ENCODE assay signal across 13 cellular contexts in the genomic region with DNA sequence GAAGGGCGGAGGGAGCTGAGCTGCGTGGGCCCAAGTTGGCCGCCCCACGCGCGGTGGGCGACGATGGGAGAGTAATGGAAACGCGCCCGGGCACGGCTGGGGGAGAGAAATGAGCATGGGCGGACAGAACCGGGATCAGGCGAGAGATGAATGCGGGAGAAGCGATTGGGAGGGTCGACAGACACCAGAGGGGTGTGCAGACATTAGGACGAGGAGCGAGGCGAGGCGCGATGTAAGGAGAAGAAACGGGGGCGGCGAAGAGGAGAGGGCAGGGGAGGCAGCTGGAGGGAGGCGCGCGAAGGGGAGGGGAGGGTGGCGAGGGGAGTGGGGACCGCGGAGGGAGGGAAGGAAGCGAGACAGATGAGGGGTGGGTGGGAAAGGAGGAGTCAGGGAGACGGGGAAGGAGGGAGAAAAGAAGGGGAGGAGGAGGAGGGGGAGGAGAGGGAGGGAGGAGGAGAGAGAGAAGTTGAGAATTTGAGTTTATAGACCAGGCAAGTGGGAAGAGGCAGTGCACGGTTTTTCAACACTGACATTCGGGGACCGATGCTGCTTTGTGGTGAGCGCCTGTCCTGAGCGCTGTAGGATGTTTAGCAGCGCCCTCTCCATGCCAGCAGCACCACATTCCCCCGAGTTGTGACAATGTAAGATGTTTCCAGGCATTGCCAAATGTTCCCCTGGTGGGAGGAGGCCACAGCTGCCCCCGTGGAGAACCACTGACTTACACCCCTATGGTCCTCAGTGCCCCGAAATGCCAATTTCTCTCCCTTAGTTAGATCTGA. TPM values are rescaled to one million over a fixed set of nuclear protein-coding genes. Genes with fewer than 3 reads are reported as not detected.
DNase-seq lines count a peak whose midpoint lies in the region; ATAC-seq and TF ChIP-seq lines count a peak whose summit lies in the region.
"Had no signal": no experiment of that assay in that cellular context is flagged by ENCODE, and none has a peak within 500 bp of the region (broad histone marks: within the 10 kb centered on the region; RNA-seq: fewer than 3 reads in every experiment).

SHISA7 (minus strand) TSS at position 256 of the 779 bp plus-strand sequence. CDS start 437 bp downstream, outside the sequence.

- no peaks in the 10 kb centered on the region for H3K9me2 ChIP-seq in neural cell (ENCODE audit: insufficient read depth, low read length)

- TF ChIP-seq EP300 in neural cell (conservative IDR thresholded peaks at IDR 0.05; ENCODE audit: poor library complexity, severe bottlenecking): no peak

- no peak within 1 kb of the TSS for H2AFZ ChIP-seq in neural cell (ENCODE audit: low read depth, low read length)

- H3K36me3 ChIP-seq in neural cell (ENCODE audit: insufficient read depth, low read length) (no peaks in the 10 kb centered on the region), right atrium auricular region (no peaks in the 10 kb centered on the region)
- H3K36me3 ChIP-seq: colonic mucosa, thyroid gland had no signal

- TF ChIP-seq CTCF in GM20000 (IDR thresholded peaks at IDR 0.05; ENCODE audit: extremely low read depth, missing control alignments) (no peak), neural cell (IDR thresholded peaks at IDR 0.05; ENCODE audit: poor library complexity, severe bottlenecking) (peak; percentile 18), right atrium auricular region (IDR thresholded peaks at IDR 0.05) (no peak)

- H3F3A ChIP-seq in neural cell (ENCODE audit: insufficient read depth, low read length, poor library complexity, severe bottlenecking): no peaks in the 10 kb centered on the region

- H3K36me3 Mint-ChIP-seq in activated CD4-positive, alpha-beta memory T cell treated with anti-CD3 and anti-CD28 coated beads, Interleukin-2, amount 10 ng/mL, durations not matched to agents 7 days and 5 days (ENCODE audit: low read depth): peaks cover 3% of the 10 kb centered on the region

- peaks cover 67% of the 10 kb centered on the region for H3K27me3 ChIP-seq in neural cell (ENCODE audit: insufficient read depth, low read depth, low read length)
- peaks cover 21 to 49% of the 10 kb centered on the region in 2 donors for H3K27me3 ChIP-seq in right atrium auricular region
- H3K27me3 ChIP-seq in right cardiac atrium (ENCODE audit: control insufficient read depth, insufficient read depth): no peaks in the 10 kb centered on the region

- intact Hi-C loops in left ventricle myocardium superior (cut with micrococcal nuclease): no loop called here
- intact Hi-C loops in right cardiac atrium (cut with DNase I): no loop called here

- H3K79me2 ChIP-seq in neural cell (replicated peaks; ENCODE audit: insufficient read depth, low read length): no peaks in the 10 kb centered on the region

- H4K20me1 ChIP-seq in neural cell (ENCODE audit: insufficient read depth): peaks cover 6% of the 10 kb centered on the region

- H3K9me3 ChIP-seq in neural cell (ENCODE audit: low read length) (no peaks in the 10 kb centered on the region), right atrium auricular region (no peaks in the 10 kb centered on the region), right cardiac atrium (ENCODE audit: control insufficient read depth, low read length) (no peaks in the 10 kb centered on the region)
- H3K9me3 ChIP-seq: colonic mucosa, thyroid gland had no signal

- POLR2A ChIA-PET in activated CD4-positive, alpha-beta memory T cell treated with anti-CD3 and anti-CD28 coated beads, Interleukin-2, amount 10 ng/mL, durations not matched to agents 7 days and 5 days (lab: Charles Lee): no interaction called here

- no peak for TF ChIP-seq RAD21 in neural cell (conservative IDR thresholded peaks at IDR 0.05)

- peak within 1 kb of the TSS; percentile 55 for H3K9ac ChIP-seq in neural cell (ENCODE audit: low read length)

- H3K4me1 ChIP-seq in right atrium auricular region (peaks cover 0 to 19% of the 10 kb centered on the region in 2 donors), right cardiac atrium (ENCODE audit: control insufficient read depth, insufficient read depth, low read length) (no peaks in the 10 kb centered on the region)
- H3K4me1 ChIP-seq: colonic mucosa had no signal

- H3K27me3 Mint-ChIP-seq in activated CD4-positive, alpha-beta memory T cell treated with anti-CD3 and anti-CD28 coated beads, Interleukin-2, amount 10 ng/mL, durations not matched to agents 7 days and 5 days: peaks cover 55% of the 10 kb centered on the region

- no peaks in the 10 kb centered on the region for H3K9me3 Mint-ChIP-seq in activated CD4-positive, alpha-beta memory T cell treated with anti-CD3 and anti-CD28 coated beads, Interleukin-2, amount 10 ng/mL, durations not matched to agents 7 days and 5 days
- H3K9me3 Mint-ChIP-seq: neural crest cell had no signal

- CTCF ChIA-PET in activated CD4-positive, alpha-beta memory T cell treated with anti-CD3 and anti-CD28 coated beads, Interleukin-2, amount 10 ng/mL, durations not matched to agents 7 days and 5 days (lab: Charles Lee): no interaction called here

- ATAC-seq in left ventricle myocardium superior: no peak
- no peak for ATAC-seq in right cardiac atrium

- H3K4me3 ChIP-seq in neural cell (ENCODE audit: low read length): peak within 1 kb of the TSS; percentile 60
- no peak within 1 kb of the TSS for H3K4me3 ChIP-seq in right atrium auricular region
- H3K4me3 ChIP-seq in right cardiac atrium (ENCODE audit: low read length): no peak within 1 kb of the TSS
- H3K4me3 ChIP-seq: colonic mucosa, thyroid gland had no signal

- WGBS in right cardiac atrium: 2% methylated on average over 43 of the region's 43 CpGs

- no peak within 1 kb of the TSS for H3K4me3 Mint-ChIP-seq in activated CD4-positive, alpha-beta memory T cell treated with anti-CD3 and anti-CD28 coated beads, Interleukin-2, amount 10 ng/mL, durations not matched to agents 7 days and 5 days
- H3K4me3 Mint-ChIP-seq: neural crest cell had no signal

- H3K4me1 Mint-ChIP-seq in activated CD4-positive, alpha-beta memory T cell treated with anti-CD3 and anti-CD28 coated beads, Interleukin-2, amount 10 ng/mL, durations not matched to agents 7 days and 5 days: peaks cover 12% of the 10 kb centered on the region

- H3K4me2 ChIP-seq in neural cell (ENCODE audit: low read length): peak within 1 kb of the TSS; percentile 39

- no peak within 1 kb of the TSS for H3K27ac Mint-ChIP-seq in activated CD4-positive, alpha-beta memory T cell treated with anti-CD3 and anti-CD28 coated beads, Interleukin-2, amount 10 ng/mL, durations not matched to agents 7 days and 5 days

- DNase-seq in GM20000 (ENCODE audit: low spot score): peak; percentile 48
- DNase-seq in NCI-H1105 treated with DMSO at 0.1 percent for 48 hours (lab: John Stamatoyannopoulos, UW): peak; percentile 35
- peak; percentile 64 for DNase-seq in cerebellar cortex (ENCODE audit: low spot score)
- no peak for DNase-seq in right atrium auricular region (ENCODE audit: low spot score)
- no peak for DNase-seq in left ventricle myocardium superior
- DNase-seq in activated CD4-positive, alpha-beta memory T cell treated with anti-CD3 and anti-CD28 coated beads, Interleukin-2, amount 10 ng/mL, durations not matched to agents 7 days and 5 days: no peak
- DNase-seq in right cardiac atrium: no peak
- DNase-seq: colonic mucosa; GF-D8; stimulated activated CD4-positive, alpha-beta T cell treated with anti-CD3 and anti-CD28 coated beads, Interleukin-2, amount 100 ng/mL, for 48 hours; thyroid gland had no signal

- H3K27ac ChIP-seq in neural cell (ENCODE audit: low read length) (no peak within 1 kb of the TSS), right atrium auricular region (no peak within 1 kb of the TSS), right cardiac atrium (ENCODE audit: low read length) (no peak within 1 kb of the TSS)
- H3K27ac ChIP-seq: colonic mucosa, thyroid gland had no signal

TF ChIP-seq in neural cell, 6 proteins besides CTCF, POLR2A, EP300 and RAD21:
- TF ChIP-seq SMC3 (conservative IDR thresholded peaks at IDR 0.05; ENCODE audit: poor library complexity) (no peak), MXI1 (conservative IDR thresholded peaks at IDR 0.05; ENCODE audit: poor library complexity, severe bottlenecking) (no peak), TAF1 (IDR thresholded peaks at IDR 0.05; ENCODE audit: low read depth) (no peak)

RNA-seq across cellular contexts. Expression of gene SHISA7, which starts in this region (rescaled TPM):
- 4.5 and 7.1 TPM in 2 replicates for polyA plus RNA-seq in neural cell
- 9.5 and 11.8 TPM in 2 replicates for polyA minus RNA-seq in neural cell
- not detected for total RNA-seq in right atrium auricular region
- total RNA-seq in left ventricle myocardium superior: not detected
- not detected for total RNA-seq in activated CD4-positive, alpha-beta memory T cell treated with anti-CD3 and anti-CD28 coated beads, Interleukin-2, amount 10 ng/mL, durations not matched to agents 7 days and 5 days
- not detected for total RNA-seq in right cardiac atrium
- 0.05 TPM for polyA plus RNA-seq in right cardiac atrium
- total RNA-seq: colonic mucosa, thyroid gland had no signal

Comparison
In these comparisons a context has a peak if more than half of its experiments do, and no peak if none do; other contexts are left out.
1. DNase-seq: peak in GM20000 (single experiment), NCI-H1105 treated with DMSO at 0.1 percent for 48 hours (single experiment) and cerebellar cortex (single experiment); none in right atrium auricular region (single experiment), left ventricle myocardium superior (single experiment), activated CD4-positive, alpha-beta memory T cell treated with anti-CD3 and anti-CD28 coated beads, Interleukin-2, amount 10 ng/mL, durations not matched to agents 7 days and 5 days (single experiment) and right cardiac atrium (0 of 3).